ENCODE assay signal across 22 cellular contexts in genomic region chr3:148865039-148865438, GRCh38. TPM values are rescaled to one million over a fixed set of nuclear protein-coding genes. Genes with fewer than 3 reads are reported as not detected.
"Had no signal": no experiment of that assay in that cellular context is flagged by ENCODE, and none has a peak within 500 bp of the region (broad histone marks: within the 10 kb centered on the region; RNA-seq: fewer than 3 reads in every experiment).

CPA3 (plus strand) TSS chr3:148865296; CDS start chr3:148865308, 12 bp downstream.

- H3K27me3 ChIP-seq: right lobe of liver had no signal

- H3K4me1 ChIP-seq: esophagus squamous epithelium, left ventricle myocardium inferior, right lobe of liver had no signal

- H3K4me3 ChIP-seq: coronary artery, left ventricle myocardium inferior, right lobe of liver had no signal

- H3K27me3 Mint-ChIP-seq: progenitor cell of endocrine pancreas had no signal

- DNase-seq: activated CD4-positive, alpha-beta memory T cell treated with anti-CD3 and anti-CD28 coated beads, Interleukin-2, amount 10 ng/mL, durations not matched to agents 7 days and 5 days; activated CD4-positive, alpha-beta T cell treated with anti-CD3 and anti-CD28 coated beads for 36 hours; activated gamma-delta T cell; activated T-cell treated with anti-CD3 and anti-CD28 coated beads, Interleukin-2, amount 50 U/mL, for 4 hours; central memory CD4-positive, alpha-beta T cell; effector CD4-positive, alpha-beta T cell; esophagus squamous epithelium; hippocampal formation; left ventricle myocardium inferior; mesenchymal stem cell; nephron progenitor cell; occipital lobe; right lobe of liver; stimulated activated naive CD8-positive, alpha-beta T cell treated with anti-CD3 and anti-CD28 coated beads, Interleukin-15, Interleukin-2, amounts not matched to agents 100 U/mL and 50 U/mL, for 24 hours; T-cell; T1000; trophoblast cell had no signal

- H3K4me3 Mint-ChIP-seq: activated CD4-positive, alpha-beta memory T cell treated with anti-CD3 and anti-CD28 coated beads, Interleukin-2, amount 10 ng/mL, durations not matched to agents 7 days and 5 days; activated CD4-positive, alpha-beta T cell treated with anti-CD3 and anti-CD28 coated beads for 36 hours; activated T-cell treated with anti-CD3 and anti-CD28 coated beads, Interleukin-2, amount 50 U/mL, for 4 hours; nephron progenitor cell; T-cell had no signal

- H3K9me3 Mint-ChIP-seq: activated CD4-positive, alpha-beta memory T cell treated with anti-CD3 and anti-CD28 coated beads, Interleukin-2, amount 10 ng/mL, durations not matched to agents 7 days and 5 days; activated naive CD4-positive, alpha-beta T cell treated with anti-CD3 and anti-CD28 coated beads, Interleukin-2, amount 50 U/mL, for 72 hours; activated T-cell treated with anti-CD3 and anti-CD28 coated beads, Interleukin-2, amount 50 U/mL, for 4 hours; nephron progenitor cell; T-cell had no signal

- H3K27ac ChIP-seq: coronary artery, left ventricle myocardium inferior, right lobe of liver had no signal

- H3K4me1 Mint-ChIP-seq: activated CD4-positive, alpha-beta memory T cell treated with anti-CD3 and anti-CD28 coated beads, Interleukin-2, amount 10 ng/mL, durations not matched to agents 7 days and 5 days; activated CD4-positive, alpha-beta T cell treated with anti-CD3 and anti-CD28 coated beads for 36 hours; T-cell had no signal

- H3K36me3 Mint-ChIP-seq: activated naive CD4-positive, alpha-beta T cell treated with anti-CD3 and anti-CD28 coated beads, Interleukin-2, amount 50 U/mL, for 72 hours; T-cell had no signal

- FAIRE-seq: keratinocyte had no signal

- H3K36me3 ChIP-seq: esophagus squamous epithelium, left ventricle myocardium inferior, right lobe of liver had no signal

- ATAC-seq: activated CD4-positive, alpha-beta T cell treated with anti-CD3 and anti-CD28 coated beads for 36 hours; activated naive CD4-positive, alpha-beta T cell treated with anti-CD3 and anti-CD28 coated beads, Interleukin-2, amount 50 U/mL, for 72 hours; activated T-cell treated with anti-CD3 and anti-CD28 coated beads, Interleukin-2, amount 50 U/mL, for 4 hours; right lobe of liver; stimulated activated naive CD8-positive, alpha-beta T cell treated with anti-CD3 and anti-CD28 coated beads, Interleukin-15, Interleukin-2, amounts not matched to agents 100 U/mL and 50 U/mL, for 24 hours; T-cell had no signal

- H3K27ac Mint-ChIP-seq: activated CD4-positive, alpha-beta memory T cell treated with anti-CD3 and anti-CD28 coated beads, Interleukin-2, amount 10 ng/mL, durations not matched to agents 7 days and 5 days; activated CD4-positive, alpha-beta T cell treated with anti-CD3 and anti-CD28 coated beads for 36 hours; activated naive CD4-positive, alpha-beta T cell treated with anti-CD3 and anti-CD28 coated beads, Interleukin-2, amount 50 U/mL, for 72 hours; nephron progenitor cell; progenitor cell of endocrine pancreas; T-cell had no signal

- H3K9me3 ChIP-seq: esophagus squamous epithelium, left ventricle myocardium inferior, right lobe of liver had no signal

RNA-seq across cellular contexts. Expression of gene CPA3, which starts in this region (rescaled TPM):
- total RNA-seq: activated CD4-positive, alpha-beta memory T cell treated with anti-CD3 and anti-CD28 coated beads, Interleukin-2, amount 10 ng/mL, durations not matched to agents 7 days and 5 days; activated CD4-positive, alpha-beta T cell treated with anti-CD3 and anti-CD28 coated beads for 36 hours; fibroblast of villous mesenchyme; occipital lobe; progenitor cell of endocrine pancreas had no signal
